In the genomic region with DNA sequence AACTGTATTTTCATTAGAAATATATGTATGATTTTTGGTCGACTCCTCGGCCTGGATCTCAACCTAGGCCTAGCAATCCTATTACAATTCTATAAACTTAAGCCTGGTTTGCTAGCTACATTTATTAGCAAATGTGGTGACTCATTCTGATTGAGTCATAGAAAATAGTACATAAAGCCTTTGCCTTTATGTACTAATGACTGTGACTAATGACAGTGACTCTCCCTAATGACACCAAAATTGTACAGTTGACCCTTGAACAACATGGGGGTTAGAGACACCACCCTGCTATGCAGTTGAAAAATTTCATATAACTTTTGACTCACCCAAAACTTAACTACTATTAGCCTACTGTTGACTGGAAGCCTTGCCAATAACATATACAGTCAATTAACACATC, we compare ENCODE assay signal across 12 cellular contexts.
DNase-seq lines count a peak whose midpoint lies in the region; ATAC-seq, FAIRE-seq and TF ChIP-seq lines count a peak whose summit lies in the region.
"Had no signal": no experiment of that assay in that cellular context is flagged by ENCODE, and none has a peak within 500 bp of the region (broad histone marks: within the 10 kb centered on the region; RNA-seq: fewer than 3 reads in every experiment).

No MANE protein-coding gene starts in this region.

- H3K4me3 ChIP-seq in MM.1S (ENCODE audit: low read length) (no peak overlapping the region), cardiac fibroblast (replicated peaks in 1 of 2; ENCODE audit: low read depth in 2 of 2, low read length in 2 of 2) (no peak overlapping the region), HepG2 (replicated peaks in 1 of 3; ENCODE audit: insufficient read depth in 1 of 3, low read depth in 2 of 3, low read length in 3 of 3) (no peak overlapping the region), stomach (no peak overlapping the region)

- in situ Hi-C loops in HepG2 (cut with HindIII; ENCODE audit: extremely low pct_ligation_motif_present, low pct_unique_long_range_greater_than_20kb) = no loop called here

- H3K9me2 ChIP-seq in MM.1S (replicated peaks; ENCODE audit: insufficient read depth, low read length) = no peaks in the 10 kb centered on the region

- no peaks in the 10 kb centered on the region for H3K79me2 ChIP-seq in MM.1S (ENCODE audit: low read length)
- H3K79me2 ChIP-seq in HepG2 (ENCODE audit: insufficient read depth, low read length) = no peaks in the 10 kb centered on the region

- no peaks in the 10 kb centered on the region for H3K36me3 Mint-ChIP-seq in Calu3 (ENCODE audit: insufficient read depth, unreplicated experiment)
- H3K36me3 Mint-ChIP-seq in CD4-positive, alpha-beta T cell (ENCODE audit: low read depth) = no peaks in the 10 kb centered on the region
- H3K36me3 Mint-ChIP-seq: activated naive CD8-positive, alpha-beta T cell had no signal

- H3K27me3 ChIP-seq in MM.1S (replicated peaks; ENCODE audit: insufficient read depth, low read length) (no peaks in the 10 kb centered on the region), HepG2 (ENCODE audit: control insufficient read depth in 1 of 2, insufficient read depth in 2 of 2, low read length in 2 of 2) (no peaks in the 10 kb centered on the region), stomach (no peaks in the 10 kb centered on the region)
- H3K27me3 ChIP-seq in CD4-positive, alpha-beta T cell (ENCODE audit: control insufficient read depth, insufficient read depth, low read length) = no peaks in the 10 kb centered on the region

- no peak overlapping the region for H2AFZ ChIP-seq in MM.1S (ENCODE audit: low read length)
- no peak overlapping the region for H2AFZ ChIP-seq in HepG2 (ENCODE audit: low read length)

- H3K36me3 ChIP-seq in MM.1S (replicated peaks; ENCODE audit: insufficient read depth, low read length) = no peaks in the 10 kb centered on the region
- no peaks in the 10 kb centered on the region for H3K36me3 ChIP-seq in HepG2 (replicated peaks in 1 of 2; ENCODE audit: control insufficient read depth in 1 of 2, insufficient read depth in 2 of 2, low read length in 2 of 2)
- H3K36me3 ChIP-seq in stomach = no peaks in the 10 kb centered on the region

- no peak for TF ChIP-seq CTCF in Calu3 (IDR thresholded peaks at IDR 0.05; ENCODE audit: unreplicated experiment)
- no peak for TF ChIP-seq CTCF in MM.1S (IDR thresholded peaks at IDR 0.05; ENCODE audit: low read length)
- no peak for TF ChIP-seq CTCF in cardiac fibroblast (IDR thresholded peaks at IDR 0.05; ENCODE audit: low read depth, low read length)
- no peak for TF ChIP-seq CTCF in HepG2 (CRISPR knock-in tag; IDR thresholded peaks at IDR 0.05)
- no peak for TF ChIP-seq CTCF in stomach (IDR thresholded peaks at IDR 0.05)
- TF ChIP-seq CTCF in CD4-positive, alpha-beta T cell (IDR thresholded peaks at IDR 0.05) = no peak

- FAIRE-seq in HepG2 (lab: Jason Lieb, UNC) = no peak

- 0 out of 2 replicates have a peak overlapping the region, but pooled peaks have one; percentile 32 for H3K4me2 ChIP-seq in MM.1S (ENCODE audit: low read depth, low read length)
- no peak overlapping the region for H3K4me2 ChIP-seq in HepG2 (ENCODE audit: low read depth, low read length)

- peaks cover 6% of the 10 kb centered on the region for H3K9me3 Mint-ChIP-seq in Calu3 (ENCODE audit: low read depth, unreplicated experiment)
- H3K9me3 Mint-ChIP-seq in CD4-positive, alpha-beta T cell = peaks cover 10% of the 10 kb centered on the region

- DNase-seq in Calu3 (peak; percentile 17), MM.1S (no peak), cardiac fibroblast (ENCODE audit: low read depth in 2 of 2) (peak; percentile 33 to 93), HepG2 (ENCODE audit: low spot score) (peak; percentile 53), stomach (no peak), NCI-H748 (lab: John Stamatoyannopoulos, UW; ENCODE audit: unreplicated experiment) (no peak)
- DNase-seq in CD4-positive, alpha-beta T cell = no peak
- no peak for DNase-seq in activated CD4-positive, CD25-positive, alpha-beta regulatory T cell (lab: John Stamatoyannopoulos, UW)
- DNase-seq: left ventricle myocardium superior, NCI-H1105, NCI-H526 treated with DMSO at 0.1 percent for 48 hours had no signal

- no peak for TF ChIP-seq RAD21 in HepG2 (CRISPR knock-in tag; IDR thresholded peaks at IDR 0.05)

- TF ChIP-seq EP300 in HepG2 (IDR thresholded peaks at IDR 0.05; ENCODE audit: low read depth in 2 of 2, low read length in 2 of 2) = no peak
- TF ChIP-seq EP300 in HepG2 (CRISPR knock-in tag; IDR thresholded peaks at IDR 0.05; ENCODE audit: borderline replicate concordance) = no peak
- no peak for TF ChIP-seq EP300 in stomach (IDR thresholded peaks at IDR 0.05)

- H4K20me1 ChIP-seq in MM.1S (ENCODE audit: insufficient read depth, low read length) (no peaks in the 10 kb centered on the region), HepG2 (ENCODE audit: insufficient read depth, low read length) (no peaks in the 10 kb centered on the region)

- H3K4me3 Mint-ChIP-seq in Calu3 (ENCODE audit: low read depth, unreplicated experiment) = no peak overlapping the region
- no peak overlapping the region for H3K4me3 Mint-ChIP-seq in CD4-positive, alpha-beta T cell
- H3K4me3 Mint-ChIP-seq: activated naive CD8-positive, alpha-beta T cell had no signal

- intact Hi-C loops in Calu3 (cut with micrococcal nuclease; ENCODE audit: unreplicated experiment) = loop anchor here (5.0 kb wide), 1 partner anchor 56 kb away; no protein-coding TSS in a partner anchor
- intact Hi-C loops in HepG2 (cut with micrococcal nuclease; ENCODE audit: unreplicated experiment) = no loop called here
- intact Hi-C loops in stomach (cut with DNase I; ENCODE audit: low total_unique reads) = no loop called here
- intact Hi-C loops in CD4-positive, alpha-beta T cell (cut with DNase I, micrococcal nuclease) = no loop called here

- H3K9ac ChIP-seq in MM.1S (ENCODE audit: low read length) = no peak overlapping the region
- H3K9ac ChIP-seq in HepG2 (ENCODE audit: insufficient read depth, low read depth, low read length) = no peak overlapping the region

- H3K4me1 Mint-ChIP-seq in Calu3 (ENCODE audit: low read depth, unreplicated experiment) = no peaks in the 10 kb centered on the region
- no peaks in the 10 kb centered on the region for H3K4me1 Mint-ChIP-seq in CD4-positive, alpha-beta T cell (ENCODE audit: low read depth)

- 98% methylated on average over 2 of the region's 2 CpGs for WGBS in HepG2 (ENCODE audit: low lambda C conversion rate)
- 89 to 97% (median 95%) methylated on average over 2 of the region's 2 CpGs for WGBS in stomach, 5 donors

- H3F3A ChIP-seq in MM.1S (ENCODE audit: insufficient read depth, low read length) = no peaks in the 10 kb centered on the region

- no peaks in the 10 kb centered on the region for H3K9me3 ChIP-seq in MM.1S (replicated peaks; ENCODE audit: insufficient read depth, low read length)
- 0 out of 2 replicates have a peak, but pooled peaks cover 6% of the 10 kb centered on the region for H3K9me3 ChIP-seq in HepG2 (ENCODE audit: low read length)
- no peaks in the 10 kb centered on the region for H3K9me3 ChIP-seq in stomach
- H3K9me3 ChIP-seq in CD4-positive, alpha-beta T cell (ENCODE audit: control insufficient read depth, low read length) = no peaks in the 10 kb centered on the region

- TF ChIP-seq POLR2A in HepG2 (IDR thresholded peaks at IDR 0.05; ENCODE audit: insufficient read depth in 1 of 2, low read depth in 2 of 2, low read length in 2 of 2) (no peak), stomach (IDR thresholded peaks at IDR 0.05) (no peak)

- CTCF ChIA-PET in Calu3 (lab: Charles Lee) (interaction anchor here (0.5 to 0.9 kb wide), 9 partner anchors 35 to 1548 kb away, joined by 3 to 10 read pairs (median 4); no protein-coding TSS in a partner anchor), HepG2 (lab: Yijun Ruan, JAX; ENCODE audit: low intra/inter-chr PET ratio, low total read pairs) (no interaction called here)
- CTCF ChIA-PET in CD4-positive, alpha-beta T cell (lab: Charles Lee) = no interaction called here

- no peak for ATAC-seq in HepG2
- no peak for ATAC-seq in CD4-positive, alpha-beta T cell (ENCODE audit: poor library complexity)
- ATAC-seq: left ventricle myocardium superior had no signal

- H3K4me1 ChIP-seq in MM.1S (ENCODE audit: low read length) = peaks cover 19% of the 10 kb centered on the region
- H3K4me1 ChIP-seq in HepG2 (ENCODE audit: insufficient read depth, low read length) = no peaks in the 10 kb centered on the region
- H3K4me1 ChIP-seq in stomach = no peaks in the 10 kb centered on the region

- no peak overlapping the region for H3K27ac ChIP-seq in MM.1S (ENCODE audit: low read length)
- no peak overlapping the region for H3K27ac ChIP-seq in HepG2 (ENCODE audit: extremely low read length, insufficient read depth, low read length)
- peak overlapping the region in 1 of 5 donors; percentile 14 for H3K27ac ChIP-seq in stomach
- H3K27ac ChIP-seq in CD4-positive, alpha-beta T cell (ENCODE audit: low read depth, low read length) = no peak overlapping the region

- BruUV-seq in Calu3 (replicated peaks; lab: Mats Ljungman, UMichigan) (no TSS peak), HepG2 (replicated peaks; lab: Mats Ljungman, UMichigan) (no TSS peak)

- no peak overlapping the region for H3K27ac Mint-ChIP-seq in Calu3 (ENCODE audit: unreplicated experiment)
- H3K27ac Mint-ChIP-seq in CD4-positive, alpha-beta T cell = no peak overlapping the region
- H3K27ac Mint-ChIP-seq: activated naive CD8-positive, alpha-beta T cell had no signal

- POLR2A ChIA-PET in HepG2 (lab: Yijun Ruan, JAX) = no interaction called here
- POLR2A ChIA-PET in CD4-positive, alpha-beta T cell (lab: Charles Lee) = no interaction called here

- H3K27me3 Mint-ChIP-seq in Calu3 (ENCODE audit: unreplicated experiment) = no peaks in the 10 kb centered on the region
- no peaks in the 10 kb centered on the region for H3K27me3 Mint-ChIP-seq in CD4-positive, alpha-beta T cell

TF ChIP-seq in HepG2, 621 proteins besides CTCF, POLR2A, EP300 and RAD21 (continues in another document):
- TF ChIP-seq ZNF839 (CRISPR knock-in tag; IDR thresholded peaks at IDR 0.05; ENCODE audit: borderline replicate concordance) (no peak), FOSL2 (CRISPR knock-in tag; IDR thresholded peaks at IDR 0.05) (peak; percentile 49), ZNF234 (CRISPR knock-in tag; conservative IDR thresholded peaks at IDR 0.05) (no peak)
- TF ChIP-seq, protein P1, sequence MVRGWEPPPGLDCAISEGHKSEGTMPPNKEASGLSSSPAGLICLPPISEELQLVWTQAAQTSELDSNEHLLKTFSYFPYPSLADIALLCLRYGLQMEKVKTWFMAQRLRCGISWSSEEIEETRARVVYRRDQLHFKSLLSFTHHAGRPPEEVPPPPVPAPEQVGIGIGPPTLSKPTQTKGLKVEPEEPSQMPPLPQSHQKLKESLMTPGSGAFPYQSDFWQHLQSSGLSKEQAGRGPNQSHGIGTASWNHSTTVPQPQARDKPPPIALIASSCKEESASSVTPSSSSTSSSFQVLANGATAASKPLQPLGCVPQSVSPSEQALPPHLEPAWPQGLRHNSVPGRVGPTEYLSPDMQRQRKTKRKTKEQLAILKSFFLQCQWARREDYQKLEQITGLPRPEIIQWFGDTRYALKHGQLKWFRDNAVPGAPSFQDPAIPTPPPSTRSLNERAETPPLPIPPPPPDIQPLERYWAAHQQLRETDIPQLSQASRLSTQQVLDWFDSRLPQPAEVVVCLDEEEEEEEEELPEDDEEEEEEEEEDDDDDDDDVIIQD (CRISPR knock-in tag; IDR thresholded peaks at IDR 0.05; ENCODE audit: low read depth) = peak; percentile 31; the same call in 1 of the 2 replicates

Comparison
In these comparisons a context has a peak if more than half of its experiments do, and no peak if none do; other contexts are left out.
1. DNase-seq: peak in Calu3 (single experiment), cardiac fibroblast (2 of 2) and HepG2 (single experiment); none in MM.1S (single experiment), stomach (single experiment), CD4-positive, alpha-beta T cell (0 of 10), NCI-H748 (single experiment) and activated CD4-positive, CD25-positive, alpha-beta regulatory T cell (0 of 4).